19 cellular contexts compared by ENCODE assay signal in the genomic region with DNA sequence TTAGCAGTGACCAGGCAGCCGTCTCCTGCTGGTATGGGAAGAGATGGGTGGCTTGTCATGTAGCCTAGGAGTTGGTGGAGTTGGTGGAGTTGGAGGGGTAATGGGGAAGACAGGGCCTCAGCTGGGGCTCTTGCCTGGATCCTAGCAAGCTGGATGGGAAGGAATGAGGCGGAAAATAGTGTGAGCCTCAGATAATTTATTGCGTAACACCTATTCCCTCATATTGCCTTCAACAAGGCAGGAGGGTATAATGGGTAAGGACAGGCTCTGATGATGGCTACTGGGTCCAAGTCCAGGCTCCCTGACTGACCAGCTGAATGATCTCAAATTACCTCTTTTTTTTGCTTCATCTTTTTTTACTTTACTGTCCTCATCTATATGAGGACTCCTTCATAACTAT. TPM values are rescaled to one million over a fixed set of nuclear protein-coding genes. Genes with fewer than 3 reads are reported as not detected.
A peak's percentile ranks its signal among the peaks of the same experiment; 100 is the strongest.
DNase-seq lines count a peak whose midpoint lies in the region; ATAC-seq, FAIRE-seq and TF ChIP-seq lines count a peak whose summit lies in the region.
"Had no signal": no experiment of that assay in that cellular context is flagged by ENCODE, and none has a peak within 500 bp of the region (broad histone marks: within the 10 kb centered on the region; RNA-seq: fewer than 3 reads in every experiment).

No MANE protein-coding gene starts in this region.

- peaks cover 45% of the 10 kb centered on the region for H3K36me3 ChIP-seq in adipocyte (ENCODE audit: control insufficient read depth, insufficient read depth, low read length, severe bottlenecking)

- ATAC-seq in stimulated activated naive CD8-positive, alpha-beta T cell treated with anti-CD3 and anti-CD28 coated beads, Interleukin-15, Interleukin-2, amounts not matched to agents 100 U/mL and 50 U/mL, for 24 hours: no peak
- ATAC-seq in GM21825 (IDR thresholded peaks at IDR 0.05; ENCODE audit: unreplicated experiment): no peak

- H3K9me3 Mint-ChIP-seq in stimulated activated naive CD8-positive, alpha-beta T cell treated with anti-CD3 and anti-CD28 coated beads, Interleukin-15, Interleukin-2, amounts not matched to agents 100 ng/mL and 50 ng/mL, for 24 hours: no peaks in the 10 kb centered on the region
- no peaks in the 10 kb centered on the region for H3K9me3 Mint-ChIP-seq in mesothelial cell of epicardium

- no peak for FAIRE-seq in RCC 7860 (lab: Jason Lieb, UNC)
- FAIRE-seq: frontal cortex, GM12892, islet of Langerhans, urothelium cell line had no signal

- no peaks in the 10 kb centered on the region for H3K27me3 ChIP-seq in adipocyte (replicated peaks; ENCODE audit: control insufficient read depth, insufficient read depth, low read length)
- H3K27me3 ChIP-seq: BLaER1 had no signal

- peaks cover 47% of the 10 kb centered on the region for H3K36me3 Mint-ChIP-seq in stimulated activated naive CD8-positive, alpha-beta T cell treated with anti-CD3 and anti-CD28 coated beads, Interleukin-15, Interleukin-2, amounts not matched to agents 100 ng/mL and 50 ng/mL, for 24 hours (ENCODE audit: low read depth)
- H3K36me3 Mint-ChIP-seq in mesothelial cell of epicardium: peaks cover 22% of the 10 kb centered on the region

- H3K9ac ChIP-seq in adipocyte (ENCODE audit: low read length): no peak overlapping the region
- H3K9ac ChIP-seq: BLaER1 had no signal

- H3K4me1 ChIP-seq in adipocyte (ENCODE audit: control insufficient read depth, insufficient read depth, low read length): peaks cover 41% of the 10 kb centered on the region
- H3K4me1 ChIP-seq: BLaER1 had no signal

- no peaks in the 10 kb centered on the region for H3K9me3 ChIP-seq in adipocyte (ENCODE audit: control insufficient read depth, low read length)
- H3K9me3 ChIP-seq: BLaER1, mucosa of descending colon had no signal

- TF ChIP-seq CTCF in mesothelial cell of epicardium (IDR thresholded peaks at IDR 0.05; ENCODE audit: unreplicated experiment): no peak

- peak overlapping the region; percentile 70 for H3K27ac Mint-ChIP-seq in stimulated activated naive CD8-positive, alpha-beta T cell treated with anti-CD3 and anti-CD28 coated beads, Interleukin-15, Interleukin-2, amounts not matched to agents 100 ng/mL and 50 ng/mL, for 24 hours
- H3K27ac Mint-ChIP-seq in mesothelial cell of epicardium: peak overlapping the region; percentile 2
- H3K27ac Mint-ChIP-seq: progenitor cell of endocrine pancreas had no signal

- no peak overlapping the region for H3K4me3 Mint-ChIP-seq in stimulated activated naive CD8-positive, alpha-beta T cell treated with anti-CD3 and anti-CD28 coated beads, Interleukin-15, Interleukin-2, amounts not matched to agents 100 ng/mL and 50 ng/mL, for 24 hours
- no peak overlapping the region for H3K4me3 Mint-ChIP-seq in mesothelial cell of epicardium

- peaks cover 33% of the 10 kb centered on the region for H3K4me1 Mint-ChIP-seq in stimulated activated naive CD8-positive, alpha-beta T cell treated with anti-CD3 and anti-CD28 coated beads, Interleukin-15, Interleukin-2, amounts not matched to agents 100 ng/mL and 50 ng/mL, for 24 hours (ENCODE audit: low read depth)
- peaks cover 7% of the 10 kb centered on the region for H3K4me1 Mint-ChIP-seq in mesothelial cell of epicardium

- TF ChIP-seq POLR2A in erythroblast (IDR thresholded peaks at IDR 0.05; ENCODE audit: low read length): no peak

- no peaks in the 10 kb centered on the region for H3K27me3 Mint-ChIP-seq in stimulated activated naive CD8-positive, alpha-beta T cell treated with anti-CD3 and anti-CD28 coated beads, Interleukin-15, Interleukin-2, amounts not matched to agents 100 ng/mL and 50 ng/mL, for 24 hours
- no peaks in the 10 kb centered on the region for H3K27me3 Mint-ChIP-seq in mesothelial cell of epicardium (ENCODE audit: low read depth)
- H3K27me3 Mint-ChIP-seq: progenitor cell of endocrine pancreas had no signal

- no peak for DNase-seq in stimulated activated naive CD8-positive, alpha-beta T cell treated with anti-CD3 and anti-CD28 coated beads, Interleukin-15, Interleukin-2, amounts not matched to agents 100 U/mL and 50 U/mL, for 24 hours
- DNase-seq in adipocyte (ENCODE audit: low read depth) (peak; percentile 58), mesothelial cell of epicardium (ENCODE audit: low spot score in 2 of 2, unreplicated experiment in 2 of 2) (no peak), RCC 7860 (ENCODE audit: low spot score) (no peak), middle frontal gyrus (ENCODE audit: extremely low spot score, low spot score) (no peak), erythroblast (lab: John Stamatoyannopoulos, UW) (no peak)
- DNase-seq: NCI-H1417; NCI-H345; stimulated activated CD4-positive, alpha-beta T cell treated with anti-CD3 and anti-CD28 coated beads, Interleukin-2, amount 100 ng/mL, for 24 hours; stimulated activated CD8-positive, alpha-beta memory T cell treated with anti-CD3 and anti-CD28 coated beads, Interleukin-4, amount 100 ng/mL, for 48 hours had no signal

- no peak overlapping the region for H3K4me3 ChIP-seq in adipocyte (ENCODE audit: low read length)
- H3K4me3 ChIP-seq: BLaER1, mucosa of descending colon had no signal

RNA-seq across cellular contexts. Expression of gene MAP7D1, which starts 12.6 kb away (rescaled TPM):
- 97.8 to 103 TPM (median 101 TPM) in 3 replicates for total RNA-seq in mesothelial cell of epicardium

RNA-seq across cellular contexts. Expression of gene TRAPPC3, which starts 19.3 kb away (rescaled TPM):
- 64.8 to 68.5 TPM (median 68.5 TPM) in 3 replicates for total RNA-seq in mesothelial cell of epicardium

RNA-seq across cellular contexts. Expression of gene COL8A2, which starts 43.5 kb away (rescaled TPM):
- total RNA-seq in mesothelial cell of epicardium: 9.0 to 10.5 TPM (median 10.4 TPM) in 3 replicates

RNA-seq across cellular contexts. Expression of gene THRAP3, which starts 55.7 kb away (rescaled TPM):
- 117 to 121 TPM (median 119 TPM) in 3 replicates for total RNA-seq in mesothelial cell of epicardium
